Comparison of ENCODE assay signal across 20 cellular contexts in genomic region chr21:41183575-41183974, GRCh38. TPM values are rescaled to one million over a fixed set of nuclear protein-coding genes. Genes with fewer than 3 reads are reported as not detected.
DNase-seq lines count a peak whose midpoint lies in the region; ATAC-seq and TF ChIP-seq lines count a peak whose summit lies in the region.
"Had no signal": no experiment of that assay in that cellular context is flagged by ENCODE, and none has a peak within 500 bp of the region (broad histone marks: within the 10 kb centered on the region; RNA-seq: fewer than 3 reads in every experiment).

No MANE protein-coding gene starts in this region.

- H3K79me2 ChIP-seq in mesendoderm (ENCODE audit: control insufficient read depth, insufficient read depth, low read length) = no peaks in the 10 kb centered on the region

- ATAC-seq in left ventricle myocardium superior = peak; percentile 52
- no peak for ATAC-seq in HG02852 (IDR thresholded peaks at IDR 0.05; ENCODE audit: unreplicated experiment)
- no peak for ATAC-seq in HG03469 (IDR thresholded peaks at IDR 0.05; ENCODE audit: unreplicated experiment)

- peaks cover 19% of the 10 kb centered on the region for H3K9me3 Mint-ChIP-seq in endodermal cell

- H3K9ac ChIP-seq in endodermal cell (ENCODE audit: extremely low read depth, low read length, poor library complexity, severe bottlenecking) (no peak overlapping the region), mesendoderm (ENCODE audit: low read length) (no peak overlapping the region)

- H3K27ac ChIP-seq in right atrium auricular region (no peak overlapping the region), endodermal cell (ENCODE audit: low read depth, low read length) (no peak overlapping the region), mesendoderm (ENCODE audit: low read depth, low read length) (peak overlapping the region; percentile 36), Peyer's patch (no peak overlapping the region)
- H3K27ac ChIP-seq: SK-N-MC had no signal

- peaks cover 5% of the 10 kb centered on the region for H3K79me1 ChIP-seq in mesendoderm (ENCODE audit: low read length)

- no peak overlapping the region for H4K8ac ChIP-seq in mesendoderm (ENCODE audit: low read depth, low read length)

- no peaks in the 10 kb centered on the region for H3K36me3 ChIP-seq in right atrium auricular region
- H3K36me3 ChIP-seq in endodermal cell (ENCODE audit: control insufficient read depth, insufficient read depth, low read length) = no peaks in the 10 kb centered on the region
- H3K36me3 ChIP-seq in mesendoderm (ENCODE audit: control insufficient read depth, insufficient read depth, low read length) = no peaks in the 10 kb centered on the region
- H3K36me3 ChIP-seq in Peyer's patch = no peaks in the 10 kb centered on the region

- H3K4me3 Mint-ChIP-seq in endodermal cell = no peak overlapping the region
- H3K4me3 Mint-ChIP-seq: B cell, CD14-positive monocyte had no signal

- H2BK15ac ChIP-seq in mesendoderm (replicated peaks; ENCODE audit: low read depth) = no peak overlapping the region

- no peak overlapping the region for H3K56ac ChIP-seq in mesendoderm (ENCODE audit: low read length)

- H3K27me3 Mint-ChIP-seq in endodermal cell (ENCODE audit: insufficient read depth) = no peaks in the 10 kb centered on the region
- H3K27me3 Mint-ChIP-seq: B cell had no signal

- H3K4me3 ChIP-seq in right atrium auricular region = no peak overlapping the region
- H3K4me3 ChIP-seq in endodermal cell (ENCODE audit: low read length) = no peak overlapping the region
- H3K4me3 ChIP-seq in mesendoderm (ENCODE audit: low read length) = no peak overlapping the region
- H3K4me3 ChIP-seq in Peyer's patch = no peak overlapping the region
- H3K4me3 ChIP-seq: SK-N-MC had no signal

- H3K36me3 Mint-ChIP-seq in endodermal cell (ENCODE audit: low read depth) = no peaks in the 10 kb centered on the region
- H3K36me3 Mint-ChIP-seq: CD14-positive monocyte had no signal

- no peak for TF ChIP-seq POLR2A in Peyer's patch (IDR thresholded peaks at IDR 0.05)

- H3K9me3 ChIP-seq in right atrium auricular region = no peaks in the 10 kb centered on the region
- peaks cover 17% of the 10 kb centered on the region for H3K9me3 ChIP-seq in endodermal cell (ENCODE audit: control insufficient read depth, low read length)
- H3K9me3 ChIP-seq in Peyer's patch = no peaks in the 10 kb centered on the region

- H3K4me1 Mint-ChIP-seq in endodermal cell = peaks cover 8% of the 10 kb centered on the region
- H3K4me1 Mint-ChIP-seq: CD14-positive monocyte had no signal

- TF ChIP-seq CTCF in right atrium auricular region (IDR thresholded peaks at IDR 0.05) (no peak), endodermal cell (conservative IDR thresholded peaks at IDR 0.05) (no peak), Peyer's patch (IDR thresholded peaks at IDR 0.05) (no peak)

- H3K4me2 ChIP-seq in mesendoderm (ENCODE audit: low read length) = no peak overlapping the region

- H3K4me1 ChIP-seq in right atrium auricular region = peaks cover 0 to 46% of the 10 kb centered on the region in 2 donors
- no peaks in the 10 kb centered on the region for H3K4me1 ChIP-seq in endodermal cell (ENCODE audit: control insufficient read depth, insufficient read depth, low read length)
- peaks cover 8% of the 10 kb centered on the region for H3K4me1 ChIP-seq in mesendoderm (ENCODE audit: control insufficient read depth, low read depth, low read length)
- peaks cover 0 to 8% (median 0%) of the 10 kb centered on the region in 4 donors for H3K4me1 ChIP-seq in Peyer's patch

- no peak overlapping the region for H4K5ac ChIP-seq in mesendoderm (ENCODE audit: low read length)

- no peak overlapping the region for H3K27ac Mint-ChIP-seq in endodermal cell
- H3K27ac Mint-ChIP-seq: B cell, CD14-positive monocyte had no signal

- no peak overlapping the region for H3K18ac ChIP-seq in mesendoderm (ENCODE audit: low read length)

- no peak overlapping the region for H2BK5ac ChIP-seq in mesendoderm (ENCODE audit: low read length)

- no peak overlapping the region for H2BK120ac ChIP-seq in mesendoderm (ENCODE audit: low read depth, low read length)

- H3K4ac ChIP-seq in mesendoderm (ENCODE audit: low read depth, low read length) = no peak overlapping the region

- intact Hi-C loops in left ventricle myocardium superior (cut with micrococcal nuclease) = no loop called here

- no peak overlapping the region for H2AK5ac ChIP-seq in mesendoderm (ENCODE audit: low read length)

- no peak overlapping the region for H3K23ac ChIP-seq in mesendoderm (ENCODE audit: low read length)

- H3K27me3 ChIP-seq in right atrium auricular region = no peaks in the 10 kb centered on the region
- H3K27me3 ChIP-seq in endodermal cell (ENCODE audit: control insufficient read depth, insufficient read depth, low read length, poor library complexity, severe bottlenecking) = no peaks in the 10 kb centered on the region
- no peaks in the 10 kb centered on the region for H3K27me3 ChIP-seq in mesendoderm (ENCODE audit: insufficient read depth, low read length, poor library complexity)
- no peaks in the 10 kb centered on the region for H3K27me3 ChIP-seq in Peyer's patch

- DNase-seq in left ventricle myocardium superior (no peak), right atrium auricular region (ENCODE audit: low spot score) (no peak), endodermal cell (peak; percentile 47), mesendoderm (peak; percentile 88), Peyer's patch (no peak)
- DNase-seq: GDM1, KG1, NCI-H1092 treated with DMSO at 0.1 percent for 48 hours, NCI-H146, NCI-H2029, NCI-H226, NCI-H510A treated with DMSO at 0.1 percent for 48 hours, NCI-H82, OCI-M1, SHP77 treated with DMSO at 0.1 percent for 48 hours had no signal

- 70 to 79% methylated on average over 4 of the region's 4 CpGs for WGBS in endodermal cell (ENCODE audit: insufficient coverage in 1 of 2, insufficient read length in 1 of 2), 2 experiments
- WGBS in mesendoderm (ENCODE audit: extremely low coverage, insufficient coverage, low lambda C conversion rate) = no CpG with 5 or more reads among the region's 4 CpGs

RNA-seq across cellular contexts. Expression of gene BACE2, which starts 15.6 kb away (rescaled TPM):
- total RNA-seq in left ventricle myocardium superior = 12.7 TPM
- total RNA-seq in right atrium auricular region = 10 to 100 TPM; 23.7 to 50.3 TPM
- total RNA-seq in endodermal cell = 10 to 100 TPM in 1 of 2 donors, 1 to 10 TPM in 1; 9.1 to 16.7 TPM
- polyA plus RNA-seq in endodermal cell (2013, experiment 1 of 2) = 11.3 TPM
- 8.9 TPM for polyA plus RNA-seq in endodermal cell (2013, experiment 2 of 2)
- 20.9 TPM for polyA plus RNA-seq in mesendoderm (2013, experiment 1 of 2)
- polyA plus RNA-seq in mesendoderm (2013, experiment 2 of 2) = 20.0 TPM
- total RNA-seq in Peyer's patch = 10 to 100 TPM; 30.5 to 43.3 (median 36.6) TPM

Comparison
In these comparisons a context has a peak if more than half of its experiments do, and no peak if none do; other contexts are left out.
1. DNase-seq: peak in endodermal cell (single experiment) and mesendoderm (single experiment); none in left ventricle myocardium superior (single experiment), right atrium auricular region (single experiment) and Peyer's patch (0 of 3).